ENCODE assay signal across 19 cellular contexts in the genomic region with DNA sequence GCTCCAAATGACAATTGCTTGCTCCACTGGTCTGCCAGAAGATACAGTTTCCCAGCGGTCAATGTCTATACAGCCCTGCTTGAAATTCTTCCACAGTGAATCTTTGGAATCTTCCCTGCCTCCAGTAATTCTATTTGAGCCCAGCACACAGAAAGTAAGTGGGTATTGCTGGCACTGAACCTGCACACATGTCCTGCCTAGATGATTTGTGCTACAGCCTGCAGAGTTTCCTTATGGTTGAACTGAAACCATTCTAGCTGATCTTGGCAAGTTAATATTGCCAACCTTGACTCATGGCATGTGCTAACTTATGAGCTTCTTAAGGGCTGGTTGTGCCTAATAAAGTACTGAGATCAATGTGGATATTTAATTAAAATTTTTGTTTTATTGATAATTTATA.
"Had no signal": no experiment of that assay in that cellular context is flagged by ENCODE, and none has a peak within 500 bp of the region (broad histone marks: within the 10 kb centered on the region; RNA-seq: fewer than 3 reads in every experiment).

No MANE protein-coding gene starts in this region.

- ATAC-seq: natural killer cell; right lobe of liver; stimulated activated naive B cell treated with anti-CD40 and anti-IgM and Interleukin-4, amounts not matched to agents 10 μg/mL and 1 μg/mL and 100 μg/mL, for 72 hours; stimulated activated naive CD8-positive, alpha-beta T cell treated with anti-CD3 and anti-CD28 coated beads, Interleukin-15, Interleukin-2, amounts not matched to agents 100 U/mL and 50 U/mL, for 24 hours had no signal

- DNase-seq: islet precursor cell; left ventricle myocardium inferior; mesendoderm; naive B cell; natural killer cell; nephron progenitor cell; occipital lobe; right lobe of liver; stimulated activated CD4-positive, alpha-beta T cell treated with anti-CD3 and anti-CD28 coated beads, Interleukin-12 subunit alpha, Interleukin-12 subunit beta, amount 100 ng/mL, for 4 hours; stimulated activated CD4-positive, alpha-beta T cell treated with anti-CD3 and anti-CD28 coated beads, Interleukin-15, amount 100 ng/mL, for 24 hours; stimulated activated CD4-positive, alpha-beta T cell treated with anti-CD3 and anti-CD28 coated beads, Interleukin-2, amount 100 ng/mL, for 24 hours; stimulated activated CD4-positive, alpha-beta T cell treated with anti-CD3 and anti-CD28 coated beads, Interleukin-4, amount 100 ng/mL, for 1 hour; stimulated activated naive B cell treated with anti-CD40 and anti-IgM and Interleukin-4, amounts not matched to agents 10 μg/mL and 1 μg/mL and 100 μg/mL, for 72 hours; stimulated activated naive CD8-positive, alpha-beta T cell treated with anti-CD3 and anti-CD28 coated beads, Interleukin-15, Interleukin-2, amounts not matched to agents 100 U/mL and 50 U/mL, for 24 hours; stomach; testis; thyroid gland; transverse colon; upper lobe of left lung had no signal
